Comparison of ENCODE assay signal across 15 cellular contexts in genomic region chr11:66484825-66485380, GRCh38. TPM values are rescaled to one million over a fixed set of nuclear protein-coding genes. Genes with fewer than 3 reads are reported as not detected.
DNase-seq lines count a peak whose midpoint lies in the region; ATAC-seq, FAIRE-seq and TF ChIP-seq lines count a peak whose summit lies in the region.
"Had no signal": no experiment of that assay in that cellular context is flagged by ENCODE, and none has a peak within 500 bp of the region (broad histone marks: within the 10 kb centered on the region; RNA-seq: fewer than 3 reads in every experiment).

No MANE protein-coding gene starts in this region.

- TF ChIP-seq CTCF in activated CD8-positive, alpha-beta T cell treated with anti-CD3 and anti-CD28 coated beads for 36 hours (IDR thresholded peaks at IDR 0.05), result no peak
- TF ChIP-seq CTCF in kidney (IDR thresholded peaks at IDR 0.05; ENCODE audit: borderline replicate concordance, extremely low read depth, insufficient read depth), result no peak

- no peaks in the 10 kb centered on the region for H3K9me3 ChIP-seq in kidney (ENCODE audit: control insufficient read depth in 1 of 2, low read length in 2 of 2)
- H3K9me3 ChIP-seq: BLaER1 treated with 17β-estradiol and CSF1 and Interleukin-3, amounts not matched to agents 10 nM and 100 nM had no signal

- peaks cover 81% of the 10 kb centered on the region for H3K36me3 Mint-ChIP-seq in activated T-cell treated with anti-CD3 and anti-CD28 coated beads, Interleukin-2, amount 50 U/mL, for 24 hours (ENCODE audit: low read depth)
- H3K36me3 Mint-ChIP-seq in activated T-cell treated with anti-CD3 and anti-CD28 coated beads, Interleukin-2, amount 50 U/mL, for 4 hours (ENCODE audit: insufficient read depth), result peaks cover 16% of the 10 kb centered on the region
- H3K36me3 Mint-ChIP-seq in activated CD8-positive, alpha-beta T cell treated with anti-CD3 and anti-CD28 coated beads for 36 hours (ENCODE audit: low read depth), result peaks cover 10% of the 10 kb centered on the region
- H3K36me3 Mint-ChIP-seq in stimulated activated effector memory CD8-positive, alpha-beta T cell treated with anti-CD3 and anti-CD28 coated beads, Interleukin-12 subunit alpha, Interleukin-12 subunit beta, amount 100 ng/mL, for 72 hours, result peaks cover 67% of the 10 kb centered on the region

- CTCF ChIA-PET in activated CD8-positive, alpha-beta T cell treated with anti-CD3 and anti-CD28 coated beads for 36 hours (lab: Charles Lee), result interaction anchor here (1.4 kb wide), 1 partner anchor 78 kb away, joined by 4 read pairs; no protein-coding TSS in a partner anchor

- POLR2A ChIA-PET in activated CD8-positive, alpha-beta T cell treated with anti-CD3 and anti-CD28 coated beads for 36 hours (lab: Charles Lee), result interaction anchor here (1.0 kb wide), 1 partner anchor 140 kb away, joined by 3 read pairs; no protein-coding TSS in a partner anchor

- no peak for FAIRE-seq in kidney (lab: Jason Lieb, UNC)

- no peak for ATAC-seq in activated T-cell treated with anti-CD3 and anti-CD28 coated beads, Interleukin-2, amount 50 U/mL, for 4 hours
- no peak for ATAC-seq in activated CD8-positive, alpha-beta T cell treated with anti-CD3 and anti-CD28 coated beads for 36 hours
- no peak for ATAC-seq in stimulated activated effector memory CD8-positive, alpha-beta T cell treated with anti-CD3 and anti-CD28 coated beads, Interleukin-12 subunit alpha, Interleukin-12 subunit beta, amount 100 ng/mL, for 72 hours
- ATAC-seq in HG03460 (IDR thresholded peaks at IDR 0.05; ENCODE audit: unreplicated experiment), result no peak
- ATAC-seq: CD8-positive, alpha-beta T cell had no signal

- DNase-seq in activated T-cell treated with anti-CD3 and anti-CD28 coated beads, Interleukin-2, amount 50 U/mL, for 24 hours, result no peak
- no peak for DNase-seq in activated T-cell treated with anti-CD3 and anti-CD28 coated beads, Interleukin-2, amount 50 U/mL, for 4 hours
- DNase-seq in activated CD8-positive, alpha-beta T cell treated with anti-CD3 and anti-CD28 coated beads for 36 hours, result no peak
- DNase-seq in kidney (peak; percentile 61), T-helper 2 cell (no peak)
- no peak for DNase-seq in stimulated activated effector memory CD8-positive, alpha-beta T cell treated with anti-CD3 and anti-CD28 coated beads, Interleukin-12 subunit alpha, Interleukin-12 subunit beta, amount 100 ng/mL, for 72 hours (ENCODE audit: low spot score in 2 of 2)
- DNase-seq: Calu3; CD8-positive, alpha-beta T cell; DMS79 treated with DMSO at 0.1 percent for 48 hours; GF-D8; GOT3; H9 had no signal

- no peaks in the 10 kb centered on the region for H3K27me3 Mint-ChIP-seq in activated T-cell treated with anti-CD3 and anti-CD28 coated beads, Interleukin-2, amount 50 U/mL, for 24 hours
- no peaks in the 10 kb centered on the region for H3K27me3 Mint-ChIP-seq in activated T-cell treated with anti-CD3 and anti-CD28 coated beads, Interleukin-2, amount 50 U/mL, for 4 hours (ENCODE audit: low read depth)
- no peaks in the 10 kb centered on the region for H3K27me3 Mint-ChIP-seq in activated CD8-positive, alpha-beta T cell treated with anti-CD3 and anti-CD28 coated beads for 36 hours
- H3K27me3 Mint-ChIP-seq: B cell had no signal

- H3K27ac ChIP-seq in kidney (ENCODE audit: low read depth in 2 of 2, low read length in 2 of 2), result no peak overlapping the region
- H3K27ac ChIP-seq: BLaER1 treated with 17β-estradiol and CSF1 and Interleukin-3, amounts not matched to agents 10 nM and 100 nM had no signal

- peak overlapping the region; percentile 44 for H3K27ac Mint-ChIP-seq in activated T-cell treated with anti-CD3 and anti-CD28 coated beads, Interleukin-2, amount 50 U/mL, for 24 hours
- peak overlapping the region; percentile 55 for H3K27ac Mint-ChIP-seq in activated CD8-positive, alpha-beta T cell treated with anti-CD3 and anti-CD28 coated beads for 36 hours
- peak overlapping the region; percentile 8 for H3K27ac Mint-ChIP-seq in stimulated activated effector memory CD8-positive, alpha-beta T cell treated with anti-CD3 and anti-CD28 coated beads, Interleukin-12 subunit alpha, Interleukin-12 subunit beta, amount 100 ng/mL, for 72 hours
- H3K27ac Mint-ChIP-seq: B cell; CD8-positive, alpha-beta T cell; H9 had no signal

- peaks cover 3 to 6% of the 10 kb centered on the region in 2 donors for H3K36me3 ChIP-seq in kidney (ENCODE audit: control insufficient read depth in 1 of 2, insufficient read depth in 2 of 2, low read length in 2 of 2)

- no peak overlapping the region for H3K9ac ChIP-seq in kidney (ENCODE audit: low read length in 2 of 2)

- intact Hi-C loops in activated CD8-positive, alpha-beta T cell treated with anti-CD3 and anti-CD28 coated beads for 36 hours (cut with micrococcal nuclease), result loop anchor here (10.0 kb wide), 1 partner anchor 60 kb away; the partner anchor contains the start of genes ACTN3 and ZDHHC24
- intact Hi-C loops in kidney (cut with DNase I), result no loop called here

- H3K4me1 Mint-ChIP-seq in activated T-cell treated with anti-CD3 and anti-CD28 coated beads, Interleukin-2, amount 50 U/mL, for 24 hours (ENCODE audit: low read depth), result peaks cover 24% of the 10 kb centered on the region
- H3K4me1 Mint-ChIP-seq in activated T-cell treated with anti-CD3 and anti-CD28 coated beads, Interleukin-2, amount 50 U/mL, for 4 hours (ENCODE audit: low read depth), result peaks cover 12% of the 10 kb centered on the region
- peaks cover 17% of the 10 kb centered on the region for H3K4me1 Mint-ChIP-seq in activated CD8-positive, alpha-beta T cell treated with anti-CD3 and anti-CD28 coated beads for 36 hours (ENCODE audit: low read depth)
- peaks cover 20% of the 10 kb centered on the region for H3K4me1 Mint-ChIP-seq in stimulated activated effector memory CD8-positive, alpha-beta T cell treated with anti-CD3 and anti-CD28 coated beads, Interleukin-12 subunit alpha, Interleukin-12 subunit beta, amount 100 ng/mL, for 72 hours

- no peaks in the 10 kb centered on the region for H3K9me3 Mint-ChIP-seq in activated T-cell treated with anti-CD3 and anti-CD28 coated beads, Interleukin-2, amount 50 U/mL, for 24 hours
- H3K9me3 Mint-ChIP-seq in activated T-cell treated with anti-CD3 and anti-CD28 coated beads, Interleukin-2, amount 50 U/mL, for 4 hours, result no peaks in the 10 kb centered on the region
- H3K9me3 Mint-ChIP-seq in activated CD8-positive, alpha-beta T cell treated with anti-CD3 and anti-CD28 coated beads for 36 hours, result no peaks in the 10 kb centered on the region
- no peaks in the 10 kb centered on the region for H3K9me3 Mint-ChIP-seq in stimulated activated effector memory CD8-positive, alpha-beta T cell treated with anti-CD3 and anti-CD28 coated beads, Interleukin-12 subunit alpha, Interleukin-12 subunit beta, amount 100 ng/mL, for 72 hours
- H3K9me3 Mint-ChIP-seq: CD8-positive, alpha-beta T cell; H9 had no signal

- H3K4me3 Mint-ChIP-seq in activated T-cell treated with anti-CD3 and anti-CD28 coated beads, Interleukin-2, amount 50 U/mL, for 24 hours, result no peak overlapping the region
- no peak overlapping the region for H3K4me3 Mint-ChIP-seq in activated T-cell treated with anti-CD3 and anti-CD28 coated beads, Interleukin-2, amount 50 U/mL, for 4 hours
- no peak overlapping the region for H3K4me3 Mint-ChIP-seq in activated CD8-positive, alpha-beta T cell treated with anti-CD3 and anti-CD28 coated beads for 36 hours
- no peak overlapping the region for H3K4me3 Mint-ChIP-seq in stimulated activated effector memory CD8-positive, alpha-beta T cell treated with anti-CD3 and anti-CD28 coated beads, Interleukin-12 subunit alpha, Interleukin-12 subunit beta, amount 100 ng/mL, for 72 hours
- H3K4me3 Mint-ChIP-seq: B cell; CD8-positive, alpha-beta T cell; H9 had no signal

- H3K4me1 ChIP-seq in kidney (ENCODE audit: control insufficient read depth in 1 of 2, insufficient read depth in 1 of 2, low read depth in 1 of 2, low read length in 2 of 2), result peaks cover 5% of the 10 kb centered on the region in 2 donors

- H3K4me3 ChIP-seq in kidney (ENCODE audit: low read length in 2 of 2), result no peak overlapping the region
- H3K4me3 ChIP-seq: BLaER1 treated with 17β-estradiol and CSF1 and Interleukin-3, amounts not matched to agents 10 nM and 100 nM had no signal

RNA-seq across cellular contexts. Expression of gene DPP3, which starts 4.7 kb away (rescaled TPM):
- 100 to 1,000 TPM; 123 to 142 (median 132) TPM for total RNA-seq in activated T-cell treated with anti-CD3 and anti-CD28 coated beads, Interleukin-2, amount 50 U/mL, for 4 hours
- total RNA-seq in activated CD8-positive, alpha-beta T cell treated with anti-CD3 and anti-CD28 coated beads for 36 hours, result 10 to 100 TPM; 72.4 to 75.8 TPM
- 41.7 TPM for total RNA-seq in kidney
- 32.9 TPM for polyA plus RNA-seq in kidney (ENCODE audit: insufficient read depth, low read depth, low replicate concordance)

RNA-seq across cellular contexts. Expression of gene PELI3, which starts 18.2 kb away (rescaled TPM):
- total RNA-seq in activated T-cell treated with anti-CD3 and anti-CD28 coated beads, Interleukin-2, amount 50 U/mL, for 4 hours, result 1 to 10 TPM; 4.9 to 8.5 (median 7.8) TPM
- 10 to 100 TPM in 1 of 2 experiments, 1 to 10 TPM in 1; 6.7 to 10.5 TPM for total RNA-seq in activated CD8-positive, alpha-beta T cell treated with anti-CD3 and anti-CD28 coated beads for 36 hours
- 8.1 TPM for total RNA-seq in kidney
- 9.1 TPM for polyA plus RNA-seq in kidney (ENCODE audit: insufficient read depth, low read depth, low replicate concordance)

RNA-seq across cellular contexts. Expression of gene BBS1, which starts 25.5 kb away (rescaled TPM):
- total RNA-seq in activated T-cell treated with anti-CD3 and anti-CD28 coated beads, Interleukin-2, amount 50 U/mL, for 4 hours, result 10 to 100 TPM; 13.1 to 13.8 (median 13.6) TPM
- total RNA-seq in activated CD8-positive, alpha-beta T cell treated with anti-CD3 and anti-CD28 coated beads for 36 hours, result 1 to 10 TPM; 7.7 to 7.9 TPM
- 85.4 TPM for total RNA-seq in kidney
- polyA plus RNA-seq in kidney (ENCODE audit: insufficient read depth, low read depth, low replicate concordance), result 30.1 TPM

RNA-seq across cellular contexts. Expression of gene MRPL11, which starts 46.3 kb away (rescaled TPM):
- total RNA-seq in activated T-cell treated with anti-CD3 and anti-CD28 coated beads, Interleukin-2, amount 50 U/mL, for 4 hours, result 100 to 1,000 TPM; 124 to 141 (median 129) TPM
- total RNA-seq in activated CD8-positive, alpha-beta T cell treated with anti-CD3 and anti-CD28 coated beads for 36 hours, result 100 to 1,000 TPM; 135 to 142 TPM
- 34.1 TPM for total RNA-seq in kidney
- 97.3 TPM for polyA plus RNA-seq in kidney (ENCODE audit: insufficient read depth, low read depth, low replicate concordance)
